8 cellular contexts compared by ENCODE assay signal in the genomic region with DNA sequence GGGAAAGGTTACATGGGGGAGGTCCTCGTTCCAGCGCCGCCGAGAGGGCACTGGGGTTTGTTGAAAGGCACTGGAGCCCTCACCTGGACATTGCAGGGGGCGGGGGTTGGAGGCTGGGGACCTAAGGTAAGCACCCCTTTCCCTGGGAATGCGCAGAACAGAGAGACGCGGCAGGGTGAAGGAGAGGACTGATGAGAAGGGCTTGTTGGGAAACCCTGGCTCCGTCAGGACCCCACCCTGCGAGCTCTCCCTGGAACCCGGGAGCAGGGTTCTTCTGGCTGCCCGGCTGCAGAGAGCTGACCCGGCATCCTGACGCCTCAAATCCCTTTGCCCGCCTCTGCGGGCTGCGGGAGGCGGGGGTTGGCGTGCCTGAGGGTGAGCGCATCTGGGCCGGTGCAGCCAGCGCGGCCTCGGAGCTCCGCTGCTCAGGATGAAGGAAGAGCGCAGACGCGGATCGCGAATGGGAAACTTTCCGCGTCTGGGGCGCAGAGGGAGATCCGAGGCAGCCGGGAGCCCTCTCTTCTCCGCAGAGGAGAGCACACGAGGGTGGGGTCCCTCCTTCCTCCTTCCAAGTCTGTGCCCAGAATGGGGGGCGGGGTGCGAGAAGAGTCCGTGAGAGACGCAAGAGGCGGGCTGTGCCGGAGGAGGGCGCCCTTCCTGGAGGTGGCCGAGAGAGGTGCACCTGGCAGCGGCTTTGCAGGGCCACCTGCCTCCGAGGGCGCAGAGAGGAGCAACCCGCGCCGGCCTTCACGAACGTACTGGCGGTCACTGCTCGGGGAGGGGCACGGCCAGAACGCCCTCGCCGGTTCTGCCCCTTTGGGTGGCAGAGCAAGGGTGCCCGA. TPM values are rescaled to one million over a fixed set of nuclear protein-coding genes. Genes with fewer than 3 reads are reported as not detected.
A peak's percentile ranks its signal among the peaks of the same experiment; 100 is the strongest.
DNase-seq lines count a peak whose midpoint lies in the region; ATAC-seq and TF ChIP-seq lines count a peak whose summit lies in the region.

No MANE protein-coding gene starts in this region.

- WGBS in adrenal gland, 4 donors, result 0 to 3% (median 1%) methylated on average over 2 to 60 of the region's 60 CpGs

- intact Hi-C loops in adrenal gland (cut with DNase I), result no loop called here

- no peak for ATAC-seq in omental fat pad (ENCODE audit: low FRiP score)
- no peak for ATAC-seq in HG03045 (IDR thresholded peaks at IDR 0.05; ENCODE audit: unreplicated experiment)

- TF ChIP-seq POLR2A in adrenal gland (IDR thresholded peaks at IDR 0.05), result no peak

- no peak overlapping the region for H3K9ac ChIP-seq in subcutaneous abdominal adipose tissue (ENCODE audit: low read length in 5 of 5)

- peak overlapping the region in 2 of 5 donors; percentile 63 to 66 for H3K27ac ChIP-seq in adrenal gland
- no peak overlapping the region for H3K27ac ChIP-seq in subcutaneous abdominal adipose tissue (ENCODE audit: low read depth, low read length)

- H3K36me3 ChIP-seq in adrenal gland (replicated peaks in 1 of 2) (no peaks in the 10 kb centered on the region), subcutaneous abdominal adipose tissue (ENCODE audit: control insufficient read depth in 5 of 5, insufficient read depth in 5 of 5, low read length in 5 of 5) (no peaks in the 10 kb centered on the region)

- H3K4me3 ChIP-seq in adrenal gland (peak overlapping the region in 1 of 4 donors; percentile 39), subcutaneous abdominal adipose tissue (ENCODE audit: low read depth in 1 of 5, low read length in 5 of 5) (peak overlapping the region in 4 of 5 donors; percentile 31 to 50 (median 35))

- no peaks in the 10 kb centered on the region for H3K9me3 ChIP-seq in adrenal gland (replicated peaks in 1 of 3)
- H3K9me3 ChIP-seq in subcutaneous abdominal adipose tissue (ENCODE audit: control insufficient read depth in 5 of 5, low read length in 5 of 5), result no peaks in the 10 kb centered on the region

- peaks cover 0 to 3% of the 10 kb centered on the region in 2 donors for H3K4me1 ChIP-seq in adrenal gland (replicated peaks in 1 of 2)
- peaks cover 0 to 43% (median 29%) of the 10 kb centered on the region in 5 donors for H3K4me1 ChIP-seq in subcutaneous abdominal adipose tissue (ENCODE audit: control insufficient read depth in 5 of 5, insufficient read depth in 5 of 5, low read length in 5 of 5)

- H3K27me3 ChIP-seq in adrenal gland (peaks cover 44% of the 10 kb centered on the region), subcutaneous abdominal adipose tissue (ENCODE audit: control insufficient read depth in 5 of 5, insufficient read depth in 4 of 5, low read length in 5 of 5) (peaks cover 52 to 77% (median 72%) of the 10 kb centered on the region in 5 donors)

- TF ChIP-seq CTCF in adrenal gland (IDR thresholded peaks at IDR 0.05), result peak in 3 of 6 experiments; percentile 28 to 42 (median 38)
- no peak for TF ChIP-seq CTCF in omental fat pad (IDR thresholded peaks at IDR 0.05)

- peak; percentile 25 for DNase-seq in activated T-cell treated with anti-CD3 and anti-CD28 coated beads for 48 hours (ENCODE audit: low read depth)
- no peak for DNase-seq in activated T-cell treated with anti-CD3 and anti-CD28 coated beads for 4 hours
- DNase-seq in adrenal gland, result peak; percentile 24 to 79 (median 34)
- DNase-seq in islet precursor cell, result peak; percentile 70
- DNase-seq in omental fat pad (ENCODE audit: low spot score), result no peak
- no peak for DNase-seq in effector CD4-positive, alpha-beta T cell

RNA-seq across cellular contexts. Expression of gene IGSF21, which starts 2.4 kb away (rescaled TPM):
- 10 to 100 TPM in 4 of 8 donors, 1 to 10 TPM in 3, under 1 TPM in 1; 0.18 to 16.4 (median 9.9) TPM for total RNA-seq in adrenal gland
- 10 to 100 TPM in 1 of 3 donors, 1 to 10 TPM in 2; 3.3 to 10.7 (median 4.3) TPM for polyA plus RNA-seq in adrenal gland
- 1 to 10 TPM in 2 of 4 donors, under 1 TPM in 1, not detected in 1; 0.56 to 7.8 (median 7.4) TPM for total RNA-seq in omental fat pad

Comparison
In these comparisons a context has a peak if more than half of its experiments do, and no peak if none do; other contexts are left out.
1. DNase-seq: peak in activated T-cell treated with anti-CD3 and anti-CD28 coated beads for 48 hours (single experiment), adrenal gland (7 of 7) and islet precursor cell (single experiment); none in activated T-cell treated with anti-CD3 and anti-CD28 coated beads for 4 hours (single experiment), omental fat pad (single experiment) and effector CD4-positive, alpha-beta T cell (single experiment).